9 cellular contexts compared by ENCODE assay signal in the genomic region with DNA sequence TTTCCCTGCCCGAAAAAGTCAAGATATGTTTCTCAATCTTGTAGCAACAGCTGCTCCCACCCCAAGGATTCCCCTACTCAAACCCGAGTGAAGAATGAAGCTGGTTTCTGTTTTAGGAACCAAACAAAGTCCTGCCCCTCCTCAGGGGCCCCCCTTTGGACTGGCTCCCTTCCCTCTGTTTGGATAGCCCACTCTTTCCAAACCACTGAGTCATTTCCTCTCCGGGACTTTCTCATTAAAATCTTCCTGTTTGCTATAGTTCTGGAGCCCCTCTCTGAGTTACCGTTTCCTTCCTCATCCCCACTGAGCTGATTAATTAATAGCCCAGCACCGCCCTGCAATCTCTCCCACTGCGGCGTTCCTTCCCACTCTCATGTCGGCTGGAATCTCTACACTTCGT.
A peak's percentile ranks its signal among the peaks of the same experiment; 100 is the strongest.
DNase-seq lines count a peak whose midpoint lies in the region; ATAC-seq and TF ChIP-seq lines count a peak whose summit lies in the region.
"Had no signal": no experiment of that assay in that cellular context is flagged by ENCODE, and none has a peak within 500 bp of the region (broad histone marks: within the 10 kb centered on the region; RNA-seq: fewer than 3 reads in every experiment).

No MANE protein-coding gene starts in this region.

- DNase-seq in AG09309 (ENCODE audit: low read depth) (no peak), NOMO-1 treated with dmso at 0.1 percent for 144 hours (lab: John Stamatoyannopoulos, UW; ENCODE audit: unreplicated experiment) (peak; percentile 16), endothelial cell (ENCODE audit: low spot score) (peak; percentile 17), neural progenitor cell (ENCODE audit: low spot score) (no peak), NCI-H748 (lab: John Stamatoyannopoulos, UW; ENCODE audit: unreplicated experiment) (no peak), NCI-H187 treated with DMSO at 0.1 percent for 48 hours (lab: John Stamatoyannopoulos, UW) (no peak), GM10266 (ENCODE audit: extremely low spot score) (no peak)
- DNase-seq: KG1 had no signal

- H3K9me3 ChIP-seq in neural progenitor cell (ENCODE audit: low read depth): no peaks in the 10 kb centered on the region

- H3K4me2 ChIP-seq in neural progenitor cell: no peak overlapping the region

- H3K4me1 Mint-ChIP-seq in endothelial cell (ENCODE audit: unreplicated experiment) (peaks cover 38% of the 10 kb centered on the region), neural progenitor cell (peaks cover 32% of the 10 kb centered on the region)

- H3K27ac ChIP-seq in neural progenitor cell: no peak overlapping the region

- H3K4me3 Mint-ChIP-seq in endothelial cell (ENCODE audit: unreplicated experiment): peak overlapping the region; percentile 60
- peak overlapping the region; percentile 25 for H3K4me3 Mint-ChIP-seq in neural progenitor cell

- no peaks in the 10 kb centered on the region for H3K27me3 ChIP-seq in neural progenitor cell

- H3K27ac Mint-ChIP-seq in endothelial cell (ENCODE audit: unreplicated experiment) (peak overlapping the region; percentile 93), neural progenitor cell (no peak overlapping the region)

- no peaks in the 10 kb centered on the region for H4K20me1 ChIP-seq in neural progenitor cell (ENCODE audit: low read depth)

- TF ChIP-seq CTCF in AG09309 (IDR thresholded peaks at IDR 0.05; ENCODE audit: control insufficient read depth, insufficient read depth, low read depth, low read length, missing control alignments) (no peak), endothelial cell (IDR thresholded peaks at IDR 0.05; ENCODE audit: unreplicated experiment) (no peak), neural progenitor cell (IDR thresholded peaks at IDR 0.05) (no peak), GM10266 (IDR thresholded peaks at IDR 0.05; ENCODE audit: control insufficient read depth, insufficient read depth, low read depth, missing control alignments) (no peak)

- H3K4me3 ChIP-seq in AG09309 (ENCODE audit: control insufficient read depth, low read depth, low read length) (peak overlapping the region; percentile 1), neural progenitor cell (no peak overlapping the region)

- H3K36me3 Mint-ChIP-seq in endothelial cell (ENCODE audit: low read depth, unreplicated experiment) (no peaks in the 10 kb centered on the region), neural progenitor cell (no peaks in the 10 kb centered on the region)

- H3K4me1 ChIP-seq in neural progenitor cell: peaks cover 4% of the 10 kb centered on the region

- no peak overlapping the region for H3K9ac ChIP-seq in neural progenitor cell

- H3F3A ChIP-seq in neural progenitor cell (ENCODE audit: low read depth): no peaks in the 10 kb centered on the region

- no peaks in the 10 kb centered on the region for H3K79me2 ChIP-seq in neural progenitor cell (ENCODE audit: low read depth)

- H3K9me3 Mint-ChIP-seq in endothelial cell (ENCODE audit: unreplicated experiment) (no peaks in the 10 kb centered on the region), neural progenitor cell (no peaks in the 10 kb centered on the region)

- H3K27me3 Mint-ChIP-seq in endothelial cell (ENCODE audit: unreplicated experiment) (peaks cover 1% of the 10 kb centered on the region), neural progenitor cell (ENCODE audit: insufficient read depth, low read depth) (no peaks in the 10 kb centered on the region)

- no peaks in the 10 kb centered on the region for H3K36me3 ChIP-seq in neural progenitor cell

- peak overlapping the region; percentile 30 for H2AFZ ChIP-seq in neural progenitor cell (replicated peaks)

- no peak for ATAC-seq in activated CD4-positive, CD25-positive, alpha-beta regulatory T cell treated with anti-CD3 and anti-CD28 coated beads, Interleukin-2, amount 50 U/mL, for 24 hours

Comparison
In these comparisons a context has a peak if more than half of its experiments do, and no peak if none do; other contexts are left out.
1. DNase-seq: peak in NOMO-1 treated with dmso at 0.1 percent for 144 hours (single experiment) and endothelial cell (single experiment); none in AG09309 (single experiment), neural progenitor cell (single experiment), NCI-H748 (single experiment), NCI-H187 treated with DMSO at 0.1 percent for 48 hours (single experiment) and GM10266 (single experiment).